In the genomic region with DNA sequence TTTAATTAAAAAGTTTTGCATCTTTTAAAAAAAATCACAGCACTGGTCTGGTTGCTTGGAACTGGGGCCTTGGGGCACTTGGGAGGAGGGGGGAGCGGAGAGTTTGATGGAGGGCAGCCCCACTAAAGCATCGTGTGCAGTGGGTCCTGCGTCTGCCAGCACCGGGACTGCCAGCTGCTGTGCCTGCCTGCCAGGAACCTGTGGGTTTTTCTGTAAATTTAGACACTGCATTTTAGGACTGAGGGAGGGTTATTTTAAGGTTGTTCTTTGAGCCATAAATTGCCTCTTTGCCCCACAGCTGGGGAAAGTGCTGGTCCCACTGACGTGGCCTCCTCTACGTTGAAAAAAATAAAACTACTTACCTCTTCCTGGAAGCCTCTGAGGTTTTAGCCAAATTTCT, we compare ENCODE assay signal across 8 cellular contexts. TPM values are rescaled to one million over a fixed set of nuclear protein-coding genes. Genes with fewer than 3 reads are reported as not detected.
DNase-seq lines count a peak whose midpoint lies in the region; ATAC-seq, FAIRE-seq and TF ChIP-seq lines count a peak whose summit lies in the region.

No MANE protein-coding gene starts in this region.

- peak overlapping the region; percentile 71 to 78 for H3K27ac ChIP-seq in liver (ENCODE audit: low read depth in 1 of 2, low read length in 2 of 2)
- H3K27ac ChIP-seq in HepG2 (ENCODE audit: extremely low read length, insufficient read depth, low read length): no peak overlapping the region
- peak overlapping the region; percentile 86 to 96 for H3K27ac ChIP-seq in ascending aorta
- peak overlapping the region; percentile 95 to 98 for H3K27ac ChIP-seq in uterus

- H3K4me3 ChIP-seq in liver (ENCODE audit: low read depth in 1 of 3, low read length in 3 of 3) (peak overlapping the region in 1 of 3 donors; percentile 15), HepG2 (replicated peaks in 1 of 3; ENCODE audit: insufficient read depth in 1 of 3, low read depth in 2 of 3, low read length in 3 of 3) (no peak overlapping the region), ascending aorta (peak overlapping the region; percentile 97 to 99), uterus (peak overlapping the region; percentile 44 to 98)

- peaks cover 0 to 1% (median 0%) of the 10 kb centered on the region in 4 donors for H3K36me3 ChIP-seq in liver (ENCODE audit: control insufficient read depth in 4 of 4, insufficient read depth in 3 of 4, low read depth in 1 of 4, low read length in 3 of 4)
- no peaks in the 10 kb centered on the region for H3K36me3 ChIP-seq in HepG2 (replicated peaks in 1 of 2; ENCODE audit: control insufficient read depth in 1 of 2, insufficient read depth in 2 of 2, low read length in 2 of 2)
- H3K36me3 ChIP-seq in ascending aorta: peaks cover 23 to 44% of the 10 kb centered on the region in 2 donors
- no peaks in the 10 kb centered on the region for H3K36me3 ChIP-seq in uterus

- H3K9ac ChIP-seq in liver (ENCODE audit: low read depth in 1 of 2, low read length in 2 of 2): peak overlapping the region; percentile 38 to 58
- H3K9ac ChIP-seq in HepG2 (ENCODE audit: insufficient read depth, low read depth, low read length): no peak overlapping the region

- H3K4me2 ChIP-seq in HepG2 (ENCODE audit: low read depth, low read length): no peak overlapping the region

- no peak for DNase-seq in HepG2 (ENCODE audit: low spot score)
- no peak for DNase-seq in ascending aorta (ENCODE audit: low spot score in 2 of 2)
- DNase-seq in myocyte (ENCODE audit: low read depth): peak; percentile 81
- no peak for DNase-seq in uterus
- DNase-seq in omental fat pad (ENCODE audit: low spot score): no peak

- no TSS peak for BruUV-seq in HepG2 (replicated peaks; lab: Mats Ljungman, UMichigan)

- intact Hi-C loops in HepG2 (cut with micrococcal nuclease; ENCODE audit: unreplicated experiment): loop anchor here (10.0 kb wide), 1 partner anchor 83 kb away; no protein-coding TSS in a partner anchor
- intact Hi-C loops in ascending aorta (cut with DNase I): loop anchor here (10.0 kb wide), 1 partner anchor 1947 kb away; the partner anchor contains the start of gene IQCN
- intact Hi-C loops in uterus (cut with DNase I; ENCODE audit: low total_unique reads): no loop called here

- TF ChIP-seq POLR2A in HepG2 (IDR thresholded peaks at IDR 0.05; ENCODE audit: insufficient read depth in 1 of 2, low read depth in 2 of 2, low read length in 2 of 2) (no peak), uterus (IDR thresholded peaks at IDR 0.05) (no peak)

- POLR2A ChIA-PET in HepG2 (lab: Yijun Ruan, JAX): no interaction called here

- no peaks in the 10 kb centered on the region for H4K20me1 ChIP-seq in HepG2 (ENCODE audit: insufficient read depth, low read length)

- no peaks in the 10 kb centered on the region for H3K79me2 ChIP-seq in HepG2 (ENCODE audit: insufficient read depth, low read length)

- no peaks in the 10 kb centered on the region for H3K27me3 ChIP-seq in liver (ENCODE audit: control insufficient read depth in 4 of 4, insufficient read depth in 4 of 4, low read length in 3 of 4)
- H3K27me3 ChIP-seq in HepG2 (ENCODE audit: control insufficient read depth in 1 of 2, insufficient read depth in 2 of 2, low read length in 2 of 2): peaks cover 4 to 18% of the 10 kb centered on the region in 2 experiments; a peak in 4 of 5 replicates
- no peaks in the 10 kb centered on the region for H3K27me3 ChIP-seq in ascending aorta
- H3K27me3 ChIP-seq in uterus: no peaks in the 10 kb centered on the region

- TF ChIP-seq CTCF in liver (IDR thresholded peaks at IDR 0.05; ENCODE audit: low read depth, low read length, missing input control) (no peak), HepG2 (CRISPR knock-in tag; IDR thresholded peaks at IDR 0.05) (no peak), ascending aorta (IDR thresholded peaks at IDR 0.05) (no peak), uterus (IDR thresholded peaks at IDR 0.05) (no peak), omental fat pad (IDR thresholded peaks at IDR 0.05) (no peak)

- no peak for FAIRE-seq in HepG2 (lab: Jason Lieb, UNC)

- ATAC-seq in HepG2 (no peak), GM21619 (IDR thresholded peaks at IDR 0.05; ENCODE audit: unreplicated experiment) (no peak), GM18502 (IDR thresholded peaks at IDR 0.05; ENCODE audit: poor library complexity, unreplicated experiment) (no peak), omental fat pad (ENCODE audit: low FRiP score) (no peak)

- 61% methylated on average over 6 of the region's 6 CpGs for WGBS in liver
- WGBS in HepG2 (ENCODE audit: low lambda C conversion rate): 65% methylated on average over 6 of the region's 6 CpGs

- H3K9me3 ChIP-seq in liver (ENCODE audit: control insufficient read depth in 4 of 4, low read length in 3 of 4) (no peaks in the 10 kb centered on the region), HepG2 (ENCODE audit: low read length) (no peaks in the 10 kb centered on the region), ascending aorta (no peaks in the 10 kb centered on the region), uterus (no peaks in the 10 kb centered on the region)

- in situ Hi-C loops in HepG2 (cut with HindIII; ENCODE audit: extremely low pct_ligation_motif_present, low pct_unique_long_range_greater_than_20kb): no loop called here

- no peak overlapping the region for H2AFZ ChIP-seq in HepG2 (ENCODE audit: low read length)

- CTCF ChIA-PET in HepG2 (lab: Yijun Ruan, JAX; ENCODE audit: low intra/inter-chr PET ratio, low total read pairs): no interaction called here

- no peak for TF ChIP-seq EP300 in HepG2 (IDR thresholded peaks at IDR 0.05; ENCODE audit: low read depth in 2 of 2, low read length in 2 of 2)
- no peak for TF ChIP-seq EP300 in HepG2 (CRISPR knock-in tag; IDR thresholded peaks at IDR 0.05; ENCODE audit: borderline replicate concordance)

- no peak for TF ChIP-seq RAD21 in liver (IDR thresholded peaks at IDR 0.05)
- no peak for TF ChIP-seq RAD21 in HepG2 (CRISPR knock-in tag; IDR thresholded peaks at IDR 0.05)

- peaks cover 0 to 12% (median 3%) of the 10 kb centered on the region in 4 donors for H3K4me1 ChIP-seq in liver (ENCODE audit: control insufficient read depth in 4 of 4, insufficient read depth in 4 of 4, low read length in 3 of 4)
- peaks cover 18% of the 10 kb centered on the region for H3K4me1 ChIP-seq in HepG2 (ENCODE audit: insufficient read depth, low read length)
- peaks cover 5 to 40% of the 10 kb centered on the region in 2 donors for H3K4me1 ChIP-seq in ascending aorta
- peaks cover 7 to 15% of the 10 kb centered on the region in 2 donors for H3K4me1 ChIP-seq in uterus

TF ChIP-seq in liver, 16 proteins besides CTCF, POLR2A, EP300 and RAD21 (continues in another document):
- TF ChIP-seq EGR1 (IDR thresholded peaks at IDR 0.05; ENCODE audit: low read depth in 2 of 2) (no peak), GABPA (IDR thresholded peaks at IDR 0.05 in 1 of 2, conservative IDR thresholded peaks at IDR 0.05 in 1 of 2) (no peak), FOXA2 (IDR thresholded peaks at IDR 0.05) (no peak), YY1 (IDR thresholded peaks at IDR 0.05) (no peak)

TF ChIP-seq in HepG2, 621 proteins besides CTCF, POLR2A, EP300 and RAD21 (continues in another document):
- no peak for TF ChIP-seq JUND (CRISPR knock-in tag; IDR thresholded peaks at IDR 0.05)
- TF ChIP-seq TCF12 (IDR thresholded peaks at IDR 0.05): no peak
- TF ChIP-seq TCF12 (CRISPR knock-in tag; IDR thresholded peaks at IDR 0.05): no peak
- no peak for TF ChIP-seq RBAK (CRISPR knock-in tag; IDR thresholded peaks at IDR 0.05)
- TF ChIP-seq NONO (IDR thresholded peaks at IDR 0.05): no peak
- no peak for TF ChIP-seq NONO (CRISPR knock-in tag; conservative IDR thresholded peaks at IDR 0.05)
- no peak for TF ChIP-seq NFKBIZ (CRISPR knock-in tag; IDR thresholded peaks at IDR 0.05)
- TF ChIP-seq ZNF230 (CRISPR knock-in tag; IDR thresholded peaks at IDR 0.05): no peak
- TF ChIP-seq MED1 (CRISPR knock-in tag; IDR thresholded peaks at IDR 0.05): no peak
- no peak for TF ChIP-seq ZZZ3 (CRISPR knock-in tag; IDR thresholded peaks at IDR 0.05; ENCODE audit: borderline replicate concordance)
- TF ChIP-seq ZNF224 (CRISPR knock-in tag; IDR thresholded peaks at IDR 0.05): no peak

RNA-seq across cellular contexts. Expression of gene KLF2, which starts 2.9 kb away (rescaled TPM):
- total RNA-seq in liver (10 to 100 TPM in 1 of 2 donors, 1 to 10 TPM in 1; 4.0 to 11.2 TPM), HepG2 (2016; rRNA removed; fragmentation: Illumina TruSeq; extraction: Trizol) (not detected in 2 replicates), ascending aorta (281 TPM), myocyte (9.2 and 13.7 TPM in 2 replicates), uterus (100 to 1,000 TPM in 2 of 4 donors, 10 to 100 TPM in 2; 16.5 to 139 (median 81.8) TPM), omental fat pad (100 to 1,000 TPM in 2 of 4 donors, 10 to 100 TPM in 2; 61.1 to 160 (median 85.9) TPM)
- polyA plus RNA-seq in liver (1 to 10 TPM; 3.9 to 4.4 TPM), HepG2 (2011; rRNA removed) (0.05 TPM in 1 of 2 replicates, not detected in the other)
- not detected in 2 replicates for total RNA-seq in HepG2 (2016; cell fraction: cytosol; rRNA removed; fragmentation: Illumina TruSeq; extraction: Trizol; ENCODE audit: low read depth)
- not detected in 2 replicates for total RNA-seq in HepG2 (2016; cell fraction: insoluble cytoplasmic fraction; rRNA removed; fragmentation: Illumina TruSeq; extraction: Trizol)
- not detected in 2 replicates for total RNA-seq in HepG2 (2016; cell fraction: membrane; rRNA removed; fragmentation: Illumina TruSeq; extraction: Trizol)
- total RNA-seq in HepG2 (2016; cell fraction: nucleus; rRNA removed; fragmentation: Illumina TruSeq; extraction: Trizol): not detected in 2 replicates
- polyA plus RNA-seq in HepG2 (2011; cell fraction: cytosol; rRNA removed): 0.05 TPM in 1 of 2 replicates, not detected in the other
- 0.16 and 0.23 TPM in 2 replicates for polyA plus RNA-seq in HepG2 (2011; cell fraction: nucleus; rRNA removed)
- polyA plus RNA-seq in HepG2 (2012): not detected in 2 replicates
- not detected in 2 replicates for polyA plus RNA-seq in HepG2 (2016; cell fraction: cytosol; fragmentation: Illumina TruSeq; extraction: Trizol; ENCODE audit: low read depth)
- not detected in 2 replicates for polyA plus RNA-seq in HepG2 (2016; cell fraction: insoluble cytoplasmic fraction; fragmentation: Illumina TruSeq; extraction: Trizol; ENCODE audit: low read depth)
- polyA plus RNA-seq in HepG2 (2016; cell fraction: membrane; fragmentation: Illumina TruSeq; extraction: Trizol; ENCODE audit: low read depth): 0.27 TPM in 1 of 2 replicates, not detected in the other
- polyA plus RNA-seq in HepG2 (2016; cell fraction: nucleus; fragmentation: Illumina TruSeq; extraction: Trizol; ENCODE audit: insufficient read depth, low read depth): not detected in 2 replicates
- 0.16 TPM in 1 of 2 replicates, not detected in the other for polyA minus RNA-seq in HepG2 (2011; rRNA and poly(A)+ RNA removed; ENCODE audit: low replicate concordance)
- polyA minus RNA-seq in HepG2 (2011; cell fraction: cytosol; rRNA and poly(A)+ RNA removed): not detected in 2 replicates
- polyA minus RNA-seq in HepG2 (2011; cell fraction: nucleus; rRNA and poly(A)+ RNA removed): not detected in 2 replicates
- 27.8 TPM for polyA plus RNA-seq in myocyte (2012)

Comparison
In these comparisons a context has a peak if more than half of its experiments do, and no peak if none do; other contexts are left out.
1. H3K4me3 ChIP-seq: peak in ascending aorta (2 of 2) and uterus (2 of 2); none in HepG2 (0 of 3).